24 cellular contexts compared by ENCODE assay signal in the genomic region with DNA sequence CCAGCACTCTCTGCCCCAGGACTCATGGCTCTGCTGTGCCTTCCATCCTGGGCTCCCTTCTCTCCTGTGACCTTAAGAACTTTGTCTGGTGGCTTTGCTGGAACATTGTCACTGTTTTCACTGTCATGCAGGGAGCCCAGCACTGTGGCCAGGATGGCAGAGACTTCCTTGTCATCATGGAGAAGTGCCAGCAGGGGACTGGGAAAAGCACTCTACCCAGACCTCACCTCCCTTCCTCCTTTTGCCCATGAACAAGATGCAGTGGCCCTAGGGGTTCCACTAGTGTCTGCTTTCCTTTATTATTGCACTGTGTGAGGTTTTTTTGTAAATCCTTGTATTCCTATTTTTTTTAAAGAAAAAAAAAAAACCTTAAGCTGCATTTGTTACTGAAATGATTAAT. TPM values are rescaled to one million over a fixed set of nuclear protein-coding genes. Genes with fewer than 3 reads are reported as not detected.
A peak's percentile ranks its signal among the peaks of the same experiment; 100 is the strongest.
DNase-seq lines count a peak whose midpoint lies in the region; ATAC-seq and TF ChIP-seq lines count a peak whose summit lies in the region.
"Had no signal": no experiment of that assay in that cellular context is flagged by ENCODE, and none has a peak within 500 bp of the region (broad histone marks: within the 10 kb centered on the region; RNA-seq: fewer than 3 reads in every experiment).

No MANE protein-coding gene starts in this region.

- H3K4me1 Mint-ChIP-seq in CD4-positive, CD25-positive, alpha-beta regulatory T cell = peaks cover 0 to 31% (median 21%) of the 10 kb centered on the region in 4 donors
- H3K4me1 Mint-ChIP-seq in naive thymus-derived CD4-positive, alpha-beta T cell = peaks cover 13 to 40% (median 34%) of the 10 kb centered on the region in 7 donors
- peaks cover 11% of the 10 kb centered on the region for H3K4me1 Mint-ChIP-seq in activated naive CD8-positive, alpha-beta T cell treated with anti-CD3 and anti-CD28 coated beads for 36 hours

- H3K4me1 ChIP-seq in CD4-positive, CD25-positive, alpha-beta regulatory T cell (ENCODE audit: control insufficient read depth, insufficient read depth, low read length, poor library complexity, severe bottlenecking) = peaks cover 5% of the 10 kb centered on the region
- peaks cover 0 to 3% of the 10 kb centered on the region in 2 donors for H3K4me1 ChIP-seq in naive thymus-derived CD4-positive, alpha-beta T cell (ENCODE audit: control insufficient read depth in 2 of 2, insufficient read depth in 2 of 2, low read length in 2 of 2)
- H3K4me1 ChIP-seq: psoas muscle had no signal

- POLR2A ChIA-PET in naive thymus-derived CD4-positive, alpha-beta T cell (lab: Charles Lee) = no interaction called here

- H3K4me3 Mint-ChIP-seq in CD4-positive, CD25-positive, alpha-beta regulatory T cell = no peak overlapping the region
- no peak overlapping the region for H3K4me3 Mint-ChIP-seq in naive thymus-derived CD4-positive, alpha-beta T cell
- no peak overlapping the region for H3K4me3 Mint-ChIP-seq in activated naive CD8-positive, alpha-beta T cell treated with anti-CD3 and anti-CD28 coated beads for 36 hours
- H3K4me3 Mint-ChIP-seq: activated CD4-positive, alpha-beta T cell treated with anti-CD3 and anti-CD28 coated beads, Interleukin-2, amount 10 ng/mL, durations not matched to agents 7 days and 5 days; HFFc6; neural progenitor cell; stimulated activated naive CD8-positive, alpha-beta T cell treated with anti-CD3 and anti-CD28 coated beads, Interleukin-15, amount 100 ng/mL, for 72 hours had no signal

- intact Hi-C loops in naive thymus-derived CD4-positive, alpha-beta T cell (cut with micrococcal nuclease) = no loop called here

- TF ChIP-seq CTCF in HL-60 (IDR thresholded peaks at IDR 0.05; ENCODE audit: insufficient read depth, low read length) = no peak
- TF ChIP-seq CTCF in choroid plexus epithelial cell (conservative IDR thresholded peaks at IDR 0.05; ENCODE audit: low read depth, low read length) = peak; percentile 4

- ATAC-seq in CD4-positive, CD25-positive, alpha-beta regulatory T cell (ENCODE audit: low read depth in 2 of 2) = no peak
- ATAC-seq in naive thymus-derived CD4-positive, alpha-beta T cell = no peak
- ATAC-seq: gastrocnemius medialis; psoas muscle; stimulated activated naive CD8-positive, alpha-beta T cell treated with anti-CD3 and anti-CD28 coated beads, Interleukin-15, amount 100 ng/mL, for 72 hours had no signal

- peak overlapping the region in 2 of 3 donors; percentile 20 to 31 for H3K27ac Mint-ChIP-seq in CD4-positive, CD25-positive, alpha-beta regulatory T cell
- H3K27ac Mint-ChIP-seq in naive thymus-derived CD4-positive, alpha-beta T cell = peak overlapping the region; percentile 1 to 66 (median 47)
- no peak overlapping the region for H3K27ac Mint-ChIP-seq in activated naive CD8-positive, alpha-beta T cell treated with anti-CD3 and anti-CD28 coated beads for 36 hours
- H3K27ac Mint-ChIP-seq: activated CD4-positive, alpha-beta T cell treated with anti-CD3 and anti-CD28 coated beads, Interleukin-2, amount 10 ng/mL, durations not matched to agents 7 days and 5 days; HFFc6; neural progenitor cell had no signal

- H3K27ac ChIP-seq in CD4-positive, CD25-positive, alpha-beta regulatory T cell (ENCODE audit: insufficient read depth, low read length, poor library complexity, severe bottlenecking) = no peak overlapping the region
- peak overlapping the region; percentile 63 for H3K27ac ChIP-seq in HL-60 (replicated peaks)
- peak overlapping the region; percentile 1 for H3K27ac ChIP-seq in naive thymus-derived CD4-positive, alpha-beta T cell (ENCODE audit: low read depth, low read length)
- H3K27ac ChIP-seq: esophagus muscularis mucosa, gastrocnemius medialis, neural progenitor cell, psoas muscle had no signal

- H3K9me3 ChIP-seq in CD4-positive, CD25-positive, alpha-beta regulatory T cell (ENCODE audit: control insufficient read depth in 2 of 2, low read length in 2 of 2) = no peaks in the 10 kb centered on the region
- no peaks in the 10 kb centered on the region for H3K9me3 ChIP-seq in naive thymus-derived CD4-positive, alpha-beta T cell (ENCODE audit: control insufficient read depth in 2 of 3, low read length in 3 of 3)
- H3K9me3 ChIP-seq: esophagus muscularis mucosa, gastrocnemius medialis, psoas muscle had no signal

- no peak overlapping the region for H3K4me3 ChIP-seq in CD4-positive, CD25-positive, alpha-beta regulatory T cell (ENCODE audit: low read depth, low read length)
- H3K4me3 ChIP-seq in HL-60 (replicated peaks; ENCODE audit: insufficient read depth, low read length) (no peak overlapping the region), choroid plexus epithelial cell (ENCODE audit: low read depth, low read length) (no peak overlapping the region)
- H3K4me3 ChIP-seq in naive thymus-derived CD4-positive, alpha-beta T cell (ENCODE audit: low read length) = no peak overlapping the region
- H3K4me3 ChIP-seq: esophagus muscularis mucosa, gastrocnemius medialis, neural progenitor cell, psoas muscle, skin epidermis had no signal

- peaks cover 55% of the 10 kb centered on the region for H3K36me3 ChIP-seq in CD4-positive, CD25-positive, alpha-beta regulatory T cell (ENCODE audit: control insufficient read depth, insufficient read depth, low read length)
- H3K36me3 ChIP-seq in naive thymus-derived CD4-positive, alpha-beta T cell (ENCODE audit: control insufficient read depth in 2 of 3, insufficient read depth in 3 of 3, low read length in 3 of 3) = peaks cover 24 to 48% (median 35%) of the 10 kb centered on the region in 3 experiments

- CTCF ChIA-PET in naive thymus-derived CD4-positive, alpha-beta T cell (lab: Charles Lee) = interaction anchor here (0.7 kb wide), 1 partner anchor 30 kb away, joined by 3 read pairs; no protein-coding TSS in a partner anchor

- H3K27me3 Mint-ChIP-seq in CD4-positive, CD25-positive, alpha-beta regulatory T cell = no peaks in the 10 kb centered on the region
- H3K27me3 Mint-ChIP-seq in naive thymus-derived CD4-positive, alpha-beta T cell = no peaks in the 10 kb centered on the region
- H3K27me3 Mint-ChIP-seq in activated naive CD8-positive, alpha-beta T cell treated with anti-CD3 and anti-CD28 coated beads for 36 hours = no peaks in the 10 kb centered on the region
- H3K27me3 Mint-ChIP-seq: activated CD4-positive, alpha-beta T cell treated with anti-CD3 and anti-CD28 coated beads, Interleukin-2, amount 10 ng/mL, durations not matched to agents 7 days and 5 days; stimulated activated naive CD8-positive, alpha-beta T cell treated with anti-CD3 and anti-CD28 coated beads, Interleukin-15, amount 100 ng/mL, for 72 hours had no signal

- no peaks in the 10 kb centered on the region for H3K27me3 ChIP-seq in CD4-positive, CD25-positive, alpha-beta regulatory T cell (ENCODE audit: control insufficient read depth, insufficient read depth, low read length)
- no peaks in the 10 kb centered on the region for H3K27me3 ChIP-seq in HL-60 (ENCODE audit: insufficient read depth, poor library complexity, severe bottlenecking)
- H3K27me3 ChIP-seq in naive thymus-derived CD4-positive, alpha-beta T cell (ENCODE audit: control insufficient read depth in 2 of 2, insufficient read depth in 2 of 2, low read length in 2 of 2) = no peaks in the 10 kb centered on the region
- H3K27me3 ChIP-seq: esophagus muscularis mucosa, gastrocnemius medialis, neural progenitor cell had no signal

- peaks cover 29% of the 10 kb centered on the region for H3K36me3 Mint-ChIP-seq in CD4-positive, CD25-positive, alpha-beta regulatory T cell
- peaks cover 14 to 30% (median 21%) of the 10 kb centered on the region in 5 donors for H3K36me3 Mint-ChIP-seq in naive thymus-derived CD4-positive, alpha-beta T cell
- H3K36me3 Mint-ChIP-seq in activated naive CD8-positive, alpha-beta T cell treated with anti-CD3 and anti-CD28 coated beads for 36 hours = peaks cover 11% of the 10 kb centered on the region

- no peaks in the 10 kb centered on the region for H3K9me3 Mint-ChIP-seq in CD4-positive, CD25-positive, alpha-beta regulatory T cell
- H3K9me3 Mint-ChIP-seq in naive thymus-derived CD4-positive, alpha-beta T cell = peaks cover 0 to 2% (median 0%) of the 10 kb centered on the region in 11 donors
- no peaks in the 10 kb centered on the region for H3K9me3 Mint-ChIP-seq in activated naive CD8-positive, alpha-beta T cell treated with anti-CD3 and anti-CD28 coated beads for 36 hours
- H3K9me3 Mint-ChIP-seq: activated CD4-positive, alpha-beta T cell treated with anti-CD3 and anti-CD28 coated beads, Interleukin-2, amount 10 ng/mL, durations not matched to agents 7 days and 5 days; HFFc6; neural progenitor cell; stimulated activated naive CD8-positive, alpha-beta T cell treated with anti-CD3 and anti-CD28 coated beads, Interleukin-15, amount 100 ng/mL, for 72 hours had no signal

- DNase-seq in CD4-positive, CD25-positive, alpha-beta regulatory T cell = no peak
- DNase-seq in HL-60 (ENCODE audit: low read depth in 1 of 2, low spot score in 1 of 2) (peak; percentile 50 to 58), choroid plexus epithelial cell (ENCODE audit: low read depth) (no peak), DMS153 treated with DMSO at 0.1 percent for 48 hours (lab: John Stamatoyannopoulos, UW; ENCODE audit: unreplicated experiment) (no peak), NCI-H526 treated with DMSO at 0.1 percent for 48 hours (lab: John Stamatoyannopoulos, UW) (no peak)
- DNase-seq in naive thymus-derived CD4-positive, alpha-beta T cell = no peak
- no peak for DNase-seq in activated naive CD8-positive, alpha-beta T cell treated with anti-CD3 and anti-CD28 coated beads for 36 hours
- DNase-seq: activated CD4-positive, alpha-beta T cell treated with anti-CD3 and anti-CD28 coated beads, Interleukin-2, amount 10 ng/mL, durations not matched to agents 7 days and 5 days; central memory CD4-positive, alpha-beta T cell; gastrocnemius medialis; HFFc6; IMR-90; NCI-H1417 treated with DMSO at 0.1 percent for 48 hours; NCI-H2107; NCI-H510A; psoas muscle; stimulated activated CD4-positive, alpha-beta T cell treated with anti-CD3 and anti-CD28 coated beads, Interleukin-4, amount 100 ng/mL, for 1 hour; stimulated activated naive CD8-positive, alpha-beta T cell treated with anti-CD3 and anti-CD28 coated beads, Interleukin-15, amount 100 ng/mL, for 72 hours; SW 1271; trophoblast cell had no signal

RNA-seq across cellular contexts. Expression of gene TTC36, which starts 2.9 kb away (rescaled TPM):
- total RNA-seq in CD4-positive, CD25-positive, alpha-beta regulatory T cell = not detected
- under 1 TPM; 0.22 to 0.87 (median 0.50) TPM for polyA plus RNA-seq in CD4-positive, CD25-positive, alpha-beta regulatory T cell
- total RNA-seq in naive thymus-derived CD4-positive, alpha-beta T cell = 1 to 10 TPM in 3 of 5 experiments, under 1 TPM in 2; 0.34 to 2.7 (median 1.1) TPM
- 1 to 10 TPM in 1 of 2 donors, under 1 TPM in 1; 0.29 to 1.2 TPM for polyA plus RNA-seq in naive thymus-derived CD4-positive, alpha-beta T cell
- total RNA-seq in activated naive CD8-positive, alpha-beta T cell treated with anti-CD3 and anti-CD28 coated beads for 36 hours = under 1 TPM; 0.42 to 0.62 TPM
- total RNA-seq: IMR-90 had no signal
- polyA plus RNA-seq: IMR-90, keratinocyte had no signal

RNA-seq across cellular contexts. Expression of gene TMEM25, which starts 6.6 kb away (rescaled TPM):
- 10.7 TPM for total RNA-seq in CD4-positive, CD25-positive, alpha-beta regulatory T cell
- polyA plus RNA-seq in CD4-positive, CD25-positive, alpha-beta regulatory T cell = 10 to 100 TPM in 3 of 4 donors, 1 to 10 TPM in 1; 10.0 to 17.3 (median 14.2) TPM
- 10 to 100 TPM; 12.1 to 32.8 (median 27.6) TPM for total RNA-seq in naive thymus-derived CD4-positive, alpha-beta T cell
- 10 to 100 TPM; 24.0 to 30.9 TPM for polyA plus RNA-seq in naive thymus-derived CD4-positive, alpha-beta T cell
- total RNA-seq in activated naive CD8-positive, alpha-beta T cell treated with anti-CD3 and anti-CD28 coated beads for 36 hours = 10 to 100 TPM; 14.2 to 14.7 TPM

RNA-seq across cellular contexts. Expression of gene IFT46, which starts 41.4 kb away (rescaled TPM):
- 3.7 TPM for total RNA-seq in CD4-positive, CD25-positive, alpha-beta regulatory T cell
- polyA plus RNA-seq in CD4-positive, CD25-positive, alpha-beta regulatory T cell = 1 to 10 TPM; 4.0 to 8.5 (median 6.6) TPM
- total RNA-seq in naive thymus-derived CD4-positive, alpha-beta T cell = 10 to 100 TPM in 3 of 5 experiments, 1 to 10 TPM in 2; 5.4 to 16.6 (median 10.4) TPM
- 1 to 10 TPM; 6.7 to 7.0 TPM for polyA plus RNA-seq in naive thymus-derived CD4-positive, alpha-beta T cell
- total RNA-seq in activated naive CD8-positive, alpha-beta T cell treated with anti-CD3 and anti-CD28 coated beads for 36 hours = 10 to 100 TPM; 22.2 to 24.1 TPM

RNA-seq across cellular contexts. Expression of gene ARCN1, which starts 47.9 kb away (rescaled TPM):
- 76.6 TPM for total RNA-seq in CD4-positive, CD25-positive, alpha-beta regulatory T cell
- polyA plus RNA-seq in CD4-positive, CD25-positive, alpha-beta regulatory T cell = 100 to 1,000 TPM; 131 to 169 (median 153) TPM
- 100 to 1,000 TPM in 3 of 5 experiments, 10 to 100 TPM in 2; 71.2 to 134 (median 115) TPM for total RNA-seq in naive thymus-derived CD4-positive, alpha-beta T cell
- 100 to 1,000 TPM; 139 to 170 TPM for polyA plus RNA-seq in naive thymus-derived CD4-positive, alpha-beta T cell
- total RNA-seq in activated naive CD8-positive, alpha-beta T cell treated with anti-CD3 and anti-CD28 coated beads for 36 hours = 100 to 1,000 TPM; 141 to 150 TPM

Comparison
In these comparisons a context has a peak if more than half of its experiments do, and no peak if none do; other contexts are left out.
1. DNase-seq: peak in HL-60 (2 of 2); none in CD4-positive, CD25-positive, alpha-beta regulatory T cell (0 of 3), choroid plexus epithelial cell (single experiment), naive thymus-derived CD4-positive, alpha-beta T cell (0 of 9), DMS153 treated with DMSO at 0.1 percent for 48 hours (single experiment), NCI-H526 treated with DMSO at 0.1 percent for 48 hours (single experiment) and activated naive CD8-positive, alpha-beta T cell treated with anti-CD3 and anti-CD28 coated beads for 36 hours (single experiment).